Comparison of ENCODE assay signal across 12 cellular contexts in the genomic region with DNA sequence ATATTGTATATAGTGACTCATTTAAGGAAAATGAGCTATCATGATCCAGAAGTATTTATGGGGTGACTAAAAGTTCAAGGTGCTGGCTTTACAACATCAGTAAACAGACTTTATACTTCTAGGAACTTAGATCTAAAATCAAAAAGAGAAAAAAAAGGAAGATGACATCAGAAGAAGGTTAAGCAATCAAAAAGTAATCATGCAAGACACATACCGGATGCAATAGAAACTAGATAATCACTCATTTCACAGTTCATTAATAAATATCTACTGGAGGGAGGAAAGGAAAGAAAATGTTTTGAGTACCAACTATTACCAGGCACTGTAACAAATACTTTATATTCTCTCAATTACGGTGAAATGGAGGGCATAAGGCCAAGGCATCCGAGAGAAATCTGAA.
DNase-seq lines count a peak whose midpoint lies in the region; ATAC-seq and TF ChIP-seq lines count a peak whose summit lies in the region.
"Had no signal": no experiment of that assay in that cellular context is flagged by ENCODE, and none has a peak within 500 bp of the region (broad histone marks: within the 10 kb centered on the region; RNA-seq: fewer than 3 reads in every experiment).

No MANE protein-coding gene starts in this region.

- no peak overlapping the region for H3K56ac ChIP-seq in IMR-90 (ENCODE audit: extremely low read depth, insufficient read depth, low read length)

- TF ChIP-seq CTCF in IMR-90 (conservative IDR thresholded peaks at IDR 0.05; ENCODE audit: low read depth, low read length) (no peak), choroid plexus epithelial cell (conservative IDR thresholded peaks at IDR 0.05; ENCODE audit: low read depth, low read length) (no peak), mucosa of descending colon (IDR thresholded peaks at IDR 0.05) (no peak)

- peak overlapping the region; percentile 55 for H2BK5ac ChIP-seq in IMR-90 (ENCODE audit: low read depth, low read length, poor library complexity, severe bottlenecking)

- intact Hi-C loops in IMR-90 (cut with micrococcal nuclease), result no loop called here
- intact Hi-C loops in mucosa of descending colon (cut with DNase I, micrococcal nuclease), result no loop called here

- BruUV-seq in IMR-90 (replicated peaks; lab: Mats Ljungman, UMichigan), result no TSS peak

- H3K4me1 ChIP-seq in IMR-90 (ENCODE audit: control insufficient read depth, insufficient read depth, low read length) (peaks cover 4% of the 10 kb centered on the region; the same call in 1 of the 2 replicates), mucosa of descending colon (ENCODE audit: low read depth) (peaks cover 6% of the 10 kb centered on the region), HAP-1 (no peaks in the 10 kb centered on the region)

- H4K5ac ChIP-seq in IMR-90 (ENCODE audit: low read depth, low read length), result peak overlapping the region; percentile 52; the same call in 1 of the 2 replicates

- TF ChIP-seq RAD21 in IMR-90 (IDR thresholded peaks at IDR 0.05; ENCODE audit: low read length), result no peak

- H3K4me2 ChIP-seq in IMR-90 (ENCODE audit: low read depth, low read length), result no peak overlapping the region

- dilution Hi-C loops in IMR-90 (cut with HindIII; ENCODE audit: low sequenced_read_pairs, unreplicated experiment), result no loop called here

- no peaks in the 10 kb centered on the region for H3K27me3 ChIP-seq in IMR-90 (ENCODE audit: control insufficient read depth, insufficient read depth, low read length)
- no peaks in the 10 kb centered on the region for H3K27me3 ChIP-seq in HAP-1 (ENCODE audit: low read depth)
- H3K27me3 ChIP-seq: upper lobe of right lung had no signal

- H4K91ac ChIP-seq in IMR-90 (ENCODE audit: insufficient read depth, low read depth, low read length), result peak overlapping the region; percentile 38; the same call in 1 of the 2 replicates

- no peak; the same call in 1 of the 2 replicates for ATAC-seq in IMR-90 (ENCODE audit: low read depth)
- ATAC-seq in mucosa of descending colon, result peak; percentile 78
- ATAC-seq in GM21423 (IDR thresholded peaks at IDR 0.05; ENCODE audit: unreplicated experiment), result no peak
- ATAC-seq: Right ventricle myocardium inferior, upper lobe of right lung had no signal

- H3K14ac ChIP-seq in IMR-90 (replicated peaks; ENCODE audit: low read depth, low read length), result peak overlapping the region; percentile 63; the same call in 1 of the 2 replicates

- CTCF ChIA-PET in IMR-90 (lab: Yijun Ruan, JAX), result interaction anchor here (0.6 kb wide), 1 partner anchor 452 kb away, joined by 4 read pairs; no protein-coding TSS in a partner anchor

- H3K23ac ChIP-seq in IMR-90 (ENCODE audit: low read depth, low read length), result peak overlapping the region; percentile 19; the same call in 1 of the 2 replicates

- WGBS in IMR-90 (ENCODE audit: extremely low coverage in 2 of 2, insufficient read length in 1 of 2), 2 experiments, result no CpG with 5 or more reads among the region's 3 CpGs

- H3K9ac ChIP-seq in IMR-90 (ENCODE audit: low read depth, low read length), result no peak overlapping the region

- in situ Hi-C loops in IMR-90 (cut with MboI; ENCODE audit: low sequenced_read_pairs), result no loop called here
- in situ Hi-C loops in HAP-1 (cut with MboI; ENCODE audit: low sequenced_read_pairs), result loop anchor here (25.0 kb wide), 1 partner anchor 286 kb away; the partner anchor contains the start of gene SPRY1

- H3K18ac ChIP-seq in IMR-90 (ENCODE audit: low read depth, low read length), result peak overlapping the region; percentile 47

- H2BK15ac ChIP-seq in IMR-90 (ENCODE audit: low read depth, low read length), result peak overlapping the region; percentile 45; the same call in 1 of the 3 replicates

- H3K27ac ChIP-seq in IMR-90 (ENCODE audit: insufficient read depth, low read length), result no peak overlapping the region
- H3K27ac ChIP-seq: upper lobe of right lung had no signal

- peak overlapping the region; percentile 77; the same call in 1 of the 2 replicates for H2AK5ac ChIP-seq in IMR-90 (ENCODE audit: low read depth, low read length)

- H3K9me3 ChIP-seq in IMR-90 (ENCODE audit: control insufficient read depth, insufficient read depth, low read length) (no peaks in the 10 kb centered on the region), mucosa of descending colon (no peaks in the 10 kb centered on the region), HAP-1 (no peaks in the 10 kb centered on the region)
- H3K9me3 ChIP-seq: upper lobe of right lung had no signal

- peak overlapping the region; percentile 56; the same call in 1 of the 2 replicates for H3K4ac ChIP-seq in IMR-90 (ENCODE audit: low read depth, low read length)

- H3K4me3 ChIP-seq in IMR-90 (ENCODE audit: insufficient read depth, low read depth, low read length) (no peak overlapping the region), choroid plexus epithelial cell (ENCODE audit: low read depth, low read length) (no peak overlapping the region), mucosa of descending colon (no peak overlapping the region), HAP-1 (no peak overlapping the region)
- H3K4me3 ChIP-seq: upper lobe of right lung had no signal

- H3K79me1 ChIP-seq in IMR-90 (ENCODE audit: low read depth in 1 of 2, low read length in 2 of 2), result no peaks in the 10 kb centered on the region

- H3K9me1 ChIP-seq in IMR-90 (ENCODE audit: insufficient read depth, low read length), result no peaks in the 10 kb centered on the region

- no peak overlapping the region for H2AK9ac ChIP-seq in IMR-90 (replicated peaks; ENCODE audit: low read depth, low read length, poor library complexity)

- peak overlapping the region; percentile 59; the same call in 1 of the 2 replicates for H2BK120ac ChIP-seq in IMR-90 (ENCODE audit: low read depth, low read length)

- no peak for TF ChIP-seq POLR2A in IMR-90 (IDR thresholded peaks at IDR 0.05; ENCODE audit: low read depth, low read length)

- POLR2A ChIA-PET in IMR-90 (lab: Charles Lee; ENCODE audit: unreplicated experiment), result no interaction called here

- no peak overlapping the region for H2AFZ ChIP-seq in IMR-90 (replicated peaks; ENCODE audit: low read length, poor library complexity)

- H3K36me3 ChIP-seq in IMR-90 (ENCODE audit: control insufficient read depth, insufficient read depth, low read length), result no peaks in the 10 kb centered on the region
- no peaks in the 10 kb centered on the region for H3K36me3 ChIP-seq in mucosa of descending colon (ENCODE audit: low read depth)
- H3K36me3 ChIP-seq in HAP-1 (replicated peaks), result no peaks in the 10 kb centered on the region
- H3K36me3 ChIP-seq: upper lobe of right lung had no signal

- H4K8ac ChIP-seq in IMR-90 (ENCODE audit: low read depth in 2 of 2, low read length in 2 of 2), result peak overlapping the region in 1 of 2 experiments; percentile 31; a peak in 1 of 4 replicates

- DNase-seq in EH (ENCODE audit: low read depth) (peak; percentile 34), IMR-90 (peak; percentile 69), choroid plexus epithelial cell (ENCODE audit: low read depth) (peak; percentile 52), mucosa of descending colon (no peak), COR-L47 (lab: John Stamatoyannopoulos, UW) (no peak), HAP-1 (ENCODE audit: low spot score in 2 of 2) (no peak)
- DNase-seq in central memory CD4-positive, alpha-beta T cell, result no peak
- DNase-seq: cortex of kidney, NCI-H2171, upper lobe of right lung had no signal

- H2BK20ac ChIP-seq in IMR-90 (ENCODE audit: low read depth, low read length), result peak overlapping the region; percentile 49; the same call in 1 of the 2 replicates

- no peaks in the 10 kb centered on the region for H4K20me1 ChIP-seq in IMR-90 (ENCODE audit: insufficient read depth, low read length)

TF ChIP-seq in IMR-90, 13 proteins besides CTCF, POLR2A, EP300 and RAD21:
- peak; percentile 91 for TF ChIP-seq CEBPB (IDR thresholded peaks at IDR 0.05; ENCODE audit: low read depth, low read length)
- TF ChIP-seq RFX5 (IDR thresholded peaks at IDR 0.05; ENCODE audit: low read depth, low read length), result no peak
- TF ChIP-seq MXI1 (IDR thresholded peaks at IDR 0.05; ENCODE audit: borderline replicate concordance, low read depth, low read length), result no peak

Comparison
In these comparisons a context has a peak if more than half of its experiments do, and no peak if none do; other contexts are left out.
1. DNase-seq: peak in EH (single experiment), IMR-90 (single experiment) and choroid plexus epithelial cell (single experiment); none in mucosa of descending colon (0 of 3), COR-L47 (single experiment), central memory CD4-positive, alpha-beta T cell (single experiment) and HAP-1 (0 of 2).